21 cellular contexts compared by ENCODE assay signal in the genomic region with DNA sequence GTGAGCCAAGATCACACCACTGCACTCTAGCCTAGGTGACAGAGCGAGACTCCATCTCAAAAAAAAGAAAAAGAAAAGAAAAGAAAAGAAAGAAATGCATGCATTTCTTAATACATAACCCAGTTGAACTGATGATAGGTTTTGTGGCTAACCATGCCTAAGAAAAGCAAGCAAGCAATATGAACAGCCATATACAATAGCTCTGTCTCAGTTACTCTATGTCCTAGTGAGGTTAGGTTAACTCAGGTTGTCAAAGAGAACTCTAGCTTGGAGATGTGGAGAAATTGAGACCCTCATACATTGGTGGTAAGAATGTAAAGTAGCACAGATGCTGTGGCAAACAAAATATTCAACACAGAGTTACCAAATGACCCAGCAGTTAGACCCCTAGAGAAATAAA.
"Had no signal": no experiment of that assay in that cellular context is flagged by ENCODE, and none has a peak within 500 bp of the region (broad histone marks: within the 10 kb centered on the region; RNA-seq: fewer than 3 reads in every experiment).

No MANE protein-coding gene starts in this region.

- H3K9me3 Mint-ChIP-seq: memory B cell; natural killer cell; stimulated activated memory B cell treated with anti-CD40 and anti-IgM and Interleukin-4, amounts not matched to agents 10 μg/mL and 1 μg/mL and 100 μg/mL, for 72 hours; type B pancreatic cell had no signal

- DNase-seq: dermis blood vessel endothelial cell; effector CD8-positive, alpha-beta T cell; endodermal cell; foreskin fibroblast; gastrocnemius medialis; head of caudate nucleus; natural killer cell; occipital lobe; ovary; posterior cingulate gyrus; psoas muscle; right cardiac atrium; sigmoid colon; stimulated activated CD4-positive, alpha-beta T cell treated with anti-CD3 and anti-CD28 coated beads, Interleukin-2, amount 100 ng/mL, for 24 hours; stimulated activated CD4-positive, alpha-beta T cell treated with anti-CD3 and anti-CD28 coated beads, Interleukin-4, amount 100 ng/mL, for 24 hours; stomach; tibial artery had no signal

- H3K4me3 Mint-ChIP-seq: endodermal cell; memory B cell; natural killer cell; stimulated activated memory B cell treated with anti-CD40 and anti-IgM and Interleukin-4, amounts not matched to agents 10 μg/mL and 1 μg/mL and 100 μg/mL, for 72 hours; type B pancreatic cell had no signal

- ATAC-seq: esophagus mucosa; gastrocnemius medialis; natural killer cell; psoas muscle; stimulated activated memory B cell treated with anti-CD40 and anti-IgM and Interleukin-4, amounts not matched to agents 10 μg/mL and 1 μg/mL and 100 μg/mL, for 72 hours had no signal

- H3K27ac Mint-ChIP-seq: endodermal cell; memory B cell; natural killer cell; stimulated activated memory B cell treated with anti-CD40 and anti-IgM and Interleukin-4, amounts not matched to agents 10 μg/mL and 1 μg/mL and 100 μg/mL, for 72 hours; type B pancreatic cell had no signal

- H3K36me3 Mint-ChIP-seq: natural killer cell; stimulated activated memory B cell treated with anti-CD40 and anti-IgM and Interleukin-4, amounts not matched to agents 10 μg/mL and 1 μg/mL and 100 μg/mL, for 72 hours; type B pancreatic cell had no signal

- H3K27me3 Mint-ChIP-seq: memory B cell; stimulated activated memory B cell treated with anti-CD40 and anti-IgM and Interleukin-4, amounts not matched to agents 10 μg/mL and 1 μg/mL and 100 μg/mL, for 72 hours had no signal
